In genomic region chr20:36477475-36477874, GRCh38 we compare ENCODE assay signal across 23 cellular contexts.
"Had no signal": no experiment of that assay in that cellular context is flagged by ENCODE, and none has a peak within 500 bp of the region (broad histone marks: within the 10 kb centered on the region; RNA-seq: fewer than 3 reads in every experiment).

No MANE protein-coding gene starts in this region.

- H3K27me3 ChIP-seq: dorsolateral prefrontal cortex, gastroesophageal sphincter, sigmoid colon, thyroid gland, upper lobe of right lung, vagina had no signal

- H3K4me3 ChIP-seq: coronary artery, dorsolateral prefrontal cortex, gastroesophageal sphincter, lower lobe of right lung, prostate gland, sigmoid colon, skin epidermis, thyroid gland, upper lobe of right lung, vagina had no signal

- H3K36me3 Mint-ChIP-seq: naive B cell had no signal

- H3K27ac ChIP-seq: lower lobe of right lung, parathyroid adenoma, prostate gland, thyroid gland, upper lobe of right lung, vagina had no signal

- ATAC-seq: esophagus mucosa, gastroesophageal sphincter, left lobe of liver, lower lobe of right lung, upper lobe of right lung had no signal

- DNase-seq: dorsolateral prefrontal cortex; effector CD8-positive, alpha-beta T cell; glutamatergic neuron; lower lobe of right lung; naive B cell; occipital lobe; retina; sigmoid colon; stimulated activated CD4-positive, alpha-beta T cell treated with anti-CD3 and anti-CD28 coated beads, Interleukin-2, amount 100 ng/mL, for 24 hours; stimulated activated CD4-positive, alpha-beta T cell treated with anti-CD3 and anti-CD28 coated beads, Interleukin-4, amount 100 ng/mL, for 4 hours; stimulated activated naive CD4-positive, alpha-beta T cell treated with Interleukin-2 at 50 U/mL for 16 hours; thyroid gland; upper lobe of right lung had no signal

- H3K27ac Mint-ChIP-seq: memory B cell, nephron had no signal

- H3K9me3 Mint-ChIP-seq: memory B cell, naive B cell, nephron had no signal

- H3K36me3 ChIP-seq: lower lobe of right lung, prostate gland, thyroid gland, upper lobe of right lung, vagina had no signal

- H3K4me3 Mint-ChIP-seq: memory B cell, naive B cell, nephron had no signal

- H3K9ac ChIP-seq: parathyroid adenoma had no signal

- H3K27me3 Mint-ChIP-seq: memory B cell, naive B cell had no signal

- H3K9me3 ChIP-seq: gastroesophageal sphincter, lower lobe of right lung, prostate gland, sigmoid colon, thyroid gland, upper lobe of right lung, vagina had no signal

- H2AFZ ChIP-seq: parathyroid adenoma had no signal
